Comparison of ENCODE assay signal across 8 cellular contexts in the genomic region with DNA sequence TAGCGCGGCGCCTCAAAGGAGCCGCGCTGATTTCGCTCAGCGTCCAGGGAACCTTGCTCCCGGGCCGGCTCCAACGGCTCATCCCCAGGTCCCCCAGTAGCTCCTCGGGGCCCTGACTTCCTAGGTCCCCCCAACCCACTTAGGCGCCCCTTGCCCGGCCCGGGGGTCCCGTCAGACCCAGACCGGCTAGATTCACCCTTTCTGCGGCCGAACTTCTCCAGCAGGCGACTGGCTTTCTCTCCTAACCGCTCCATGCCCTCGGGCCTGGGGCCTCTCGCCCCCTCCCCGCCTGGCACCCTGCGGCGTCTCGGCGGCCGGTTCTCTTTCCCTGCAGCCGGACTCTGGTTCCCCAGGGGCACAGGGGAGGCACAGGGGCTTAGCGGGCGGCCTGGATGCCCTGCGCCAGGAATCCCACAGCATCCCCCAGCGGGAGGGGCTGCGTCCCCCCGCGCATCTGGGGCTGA. TPM values are rescaled to one million over a fixed set of nuclear protein-coding genes. Genes with fewer than 3 reads are reported as not detected.
DNase-seq lines count a peak whose midpoint lies in the region; ATAC-seq and TF ChIP-seq lines count a peak whose summit lies in the region.

No MANE protein-coding gene starts in this region.

- peak overlapping the region; percentile 90 for H3K9ac ChIP-seq in HCT116 (ENCODE audit: low read length)

- peak; percentile 4 for ATAC-seq in HCT116
- no peak for ATAC-seq in WTC11

- no peaks in the 10 kb centered on the region; a peak in 1 of 4 replicates for H3K36me3 ChIP-seq in HCT116 (ENCODE audit: control insufficient read depth in 1 of 2, insufficient read depth in 2 of 2, low read length in 2 of 2)
- peaks cover 0 to 3% (median under 1%) of the 10 kb centered on the region in 6 donors for H3K36me3 ChIP-seq in spleen

- no TSS peak for BruUV-seq in HCT116 (replicated peaks; lab: Mats Ljungman, UMichigan)

- H3K27me3 ChIP-seq in HCT116 (ENCODE audit: insufficient read depth, low read length) (no peaks in the 10 kb centered on the region), spleen (replicated peaks in 1 of 7) (peaks cover 0 to 35% (median 23%) of the 10 kb centered on the region in 7 donors)

- peak overlapping the region; percentile 77 to 83 for H3K4me3 ChIP-seq in HCT116 (replicated peaks in 1 of 2; ENCODE audit: low read depth in 1 of 2, low read length in 2 of 2)
- H3K4me3 ChIP-seq in iPS-11a (ENCODE audit: low read depth, low read length), result peak overlapping the region; percentile 82
- peak overlapping the region; percentile 62 to 92 (median 72) for H3K4me3 ChIP-seq in spleen

- RAD21 ChIA-PET in HCT116 (lab: Charles Lee; ENCODE audit: low non-redundant PET in 1 of 2, low total read pairs in 2 of 2, uncharacterized antibody in 2 of 2, unreplicated experiment in 2 of 2), result interaction anchor here (0.7 to 1.3 kb wide), 5 partner anchors 51 to 216 kb away, joined by 3 read pairs; a partner anchor contains a TSS

- no peaks in the 10 kb centered on the region for H4K20me1 ChIP-seq in HCT116 (ENCODE audit: insufficient read depth)

- TF ChIP-seq RAD21 in HCT116 (IDR thresholded peaks at IDR 0.05; ENCODE audit: low read depth), result no peak

- peak overlapping the region; percentile 95 for H3K27ac ChIP-seq in HCT116 (ENCODE audit: low read depth, low read length)
- H3K27ac ChIP-seq in spleen, result peak overlapping the region; percentile 14 to 82 (median 70)

- no peak overlapping the region for H3K4me3 Mint-ChIP-seq in WTC11

- H3K9me3 ChIP-seq in HCT116 (ENCODE audit: control insufficient read depth in 1 of 2, insufficient read depth in 1 of 2, low read depth in 1 of 2, low read length in 2 of 2) (no peaks in the 10 kb centered on the region), spleen (no peaks in the 10 kb centered on the region)

- TF ChIP-seq CTCF in HCT116 (IDR thresholded peaks at IDR 0.05 in 2 of 3, conservative IDR thresholded peaks at IDR 0.05 in 1 of 3; ENCODE audit: borderline replicate concordance in 1 of 3, insufficient read depth in 1 of 3, low read depth in 2 of 3, low read length in 2 of 3) (no peak), WTC11 (IDR thresholded peaks at IDR 0.05) (no peak), spleen (IDR thresholded peaks at IDR 0.05 in 8 of 11, conservative IDR thresholded peaks at IDR 0.05 in 3 of 11) (no peak)

- no peaks in the 10 kb centered on the region; the same call in none of the 2 replicates for H3K27me3 Mint-ChIP-seq in WTC11 (ENCODE audit: low read depth)

- peaks cover 6% of the 10 kb centered on the region for H3K9me3 Mint-ChIP-seq in WTC11

- DNase-seq in HCT116 (ENCODE audit: low read depth, low spot score), result no peak
- peak; percentile 59 for DNase-seq in WTC11 (ENCODE audit: low spot score)
- no peak for DNase-seq in spleen
- no peak for DNase-seq in head of caudate nucleus
- DNase-seq in COR-L47 (lab: John Stamatoyannopoulos, UW), result no peak
- no peak for DNase-seq in NCI-H187 treated with DMSO at 0.1 percent for 48 hours (lab: John Stamatoyannopoulos, UW)
- DNase-seq in T1000 (lab: John Stamatoyannopoulos, UW), result no peak

- peaks cover 38% of the 10 kb centered on the region for H3K4me1 Mint-ChIP-seq in WTC11

- H2AFZ ChIP-seq in HCT116 (ENCODE audit: low read depth, low read length, poor library complexity, severe bottlenecking), result no peak overlapping the region

- CTCF ChIA-PET in HCT116 (lab: Charles Lee) (interaction anchor here (1.0 to 7.6 kb wide), 10 partner anchors 9 to 159 kb away, joined by 4 to 175 read pairs (median 6); a partner anchor contains a TSS), WTC11 (lab: Charles Lee) (interaction anchor here (0.5 to 3.7 kb wide), 18 partner anchors 10 to 160 kb away, joined by 3 to 50 read pairs (median 10); a partner anchor contains a TSS)

- H3K79me2 ChIP-seq in HCT116 (ENCODE audit: insufficient read depth, low read length), result peaks cover 49% of the 10 kb centered on the region

- peaks cover 19% of the 10 kb centered on the region for H3K36me3 Mint-ChIP-seq in WTC11

- 0 to 3% (median 0%) methylated on average over 29 to 36 of the region's 36 CpGs for WGBS in spleen, 5 donors

- H3K4me1 ChIP-seq in HCT116 (ENCODE audit: control insufficient read depth in 1 of 2, insufficient read depth in 2 of 2, low read length in 2 of 2) (peaks cover 33 to 44% of the 10 kb centered on the region in 2 experiments), spleen (peaks cover 13 to 75% (median 43%) of the 10 kb centered on the region in 6 donors)

- intact Hi-C loops in HCT116 (cut with micrococcal nuclease) (loop anchor here (2.0 to 10.0 kb wide), 5 partner anchors 51 to 597 kb away; a partner anchor contains a TSS), spleen (cut with DNase I; ENCODE audit: low total_unique reads) (no loop called here), head of caudate nucleus (cut with DNase I) (loop anchor here (10.0 kb wide), 1 partner anchor 47 kb away; no protein-coding TSS in a partner anchor)

- no peak for TF ChIP-seq POLR2A in HCT116 (IDR thresholded peaks at IDR 0.05; ENCODE audit: borderline replicate concordance, extremely low read depth, insufficient read depth, insufficient read length)
- no peak for TF ChIP-seq POLR2A in spleen (IDR thresholded peaks at IDR 0.05)

- no peaks in the 10 kb centered on the region for H3K9me2 ChIP-seq in HCT116 (ENCODE audit: insufficient read depth)

- peak overlapping the region; percentile 97 for H3K4me2 ChIP-seq in HCT116 (ENCODE audit: low read length)

- no peak overlapping the region for H3K27ac Mint-ChIP-seq in WTC11

- POLR2A ChIA-PET in HCT116 (lab: Charles Lee), result interaction anchor here (0.6 to 2.5 kb wide), 6 partner anchors 14 to 113 kb away, joined by 3 to 10 read pairs (median 3); a partner anchor contains a TSS
- POLR2A ChIA-PET in WTC11 (lab: Charles Lee), result interaction anchor here (0.6 to 2.6 kb wide), 12 partner anchors 9 to 100 kb away, joined by 3 to 23 read pairs (median 4); a partner anchor contains a TSS

TF ChIP-seq in HCT116, 20 proteins besides CTCF, POLR2A, EP300 and RAD21 (continues in another document):
- TF ChIP-seq CEBPB (IDR thresholded peaks at IDR 0.05; ENCODE audit: low read depth) (no peak), ZFX (IDR thresholded peaks at IDR 0.05) (peak; percentile 7; the same call in 1 of the 2 replicates), TCF7L2 (IDR thresholded peaks at IDR 0.05; ENCODE audit: borderline replicate concordance, extremely low read depth, insufficient read depth, insufficient read length) (no peak), SIN3A (IDR thresholded peaks at IDR 0.05; ENCODE audit: low read depth) (no peak)

TF ChIP-seq in WTC11, 78 proteins besides CTCF, POLR2A, EP300 and RAD21 (continues in another document):
- TF ChIP-seq ZNF263 (CRISPR knock-in tag; IDR thresholded peaks at IDR 0.05; ENCODE audit: low read depth), result no peak
- no peak for TF ChIP-seq NFE2L1 (CRISPR knock-in tag; IDR thresholded peaks at IDR 0.05)
- TF ChIP-seq MYBL2 (CRISPR knock-in tag; IDR thresholded peaks at IDR 0.05), result no peak
- no peak for TF ChIP-seq HMGA2 (CRISPR knock-in tag; IDR thresholded peaks at IDR 0.05)
- TF ChIP-seq ELF4 (CRISPR knock-in tag; IDR thresholded peaks at IDR 0.05; ENCODE audit: low read depth), result no peak
- TF ChIP-seq, protein P1, sequence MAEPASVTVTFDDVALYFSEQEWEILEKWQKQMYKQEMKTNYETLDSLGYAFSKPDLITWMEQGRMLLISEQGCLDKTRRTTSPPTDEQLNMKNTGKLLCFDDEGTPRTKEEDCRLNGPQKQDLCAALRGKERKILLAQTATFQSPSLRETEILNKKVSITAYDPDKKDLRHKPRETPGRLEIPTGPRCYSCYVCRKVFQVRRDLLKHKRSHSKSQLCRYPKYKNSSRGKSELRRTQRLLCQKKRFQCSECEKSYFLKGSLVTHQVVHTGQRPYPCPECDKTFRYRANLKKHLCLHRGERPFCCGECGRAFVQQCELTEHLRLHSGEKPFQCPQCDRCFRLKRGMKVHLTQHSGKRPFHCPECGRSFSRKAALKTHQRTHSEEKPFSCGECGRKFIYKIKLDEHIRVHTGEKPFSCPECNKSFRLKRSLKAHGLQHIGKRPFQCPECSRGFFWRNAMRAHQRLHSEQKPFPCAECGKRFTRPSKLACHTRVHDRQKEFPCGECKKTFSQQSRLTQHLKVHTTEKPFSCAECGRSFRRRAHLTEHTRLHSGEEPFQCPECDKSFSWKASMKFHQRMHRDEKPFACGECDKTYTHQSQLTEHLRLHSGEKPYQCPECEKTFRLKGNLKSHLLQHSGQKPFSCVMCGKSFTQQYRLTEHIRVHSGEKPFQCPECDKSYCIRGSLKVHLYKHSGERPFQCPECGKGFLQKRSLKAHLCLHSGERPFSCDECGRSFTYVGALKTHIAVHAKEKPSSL (CRISPR knock-in tag; conservative IDR thresholded peaks at IDR 0.05), result no peak

RNA-seq across cellular contexts. Expression of a gene that starts 0.3 kb away (rescaled TPM):
- total RNA-seq in HCT116 (2021; ENCODE audit: unreplicated experiment), result 39.7 TPM
- 25.0 and 33.9 TPM in 2 replicates for polyA plus RNA-seq in HCT116 (2012)
- 28.8 to 35.8 TPM (median 33.8 TPM) in 3 replicates for total RNA-seq in WTC11 (2021)
- 10 to 100 TPM in 1 of 7 donors, 1 to 10 TPM in 6; 1.4 to 11.0 (median 5.3) TPM for total RNA-seq in spleen
- 1 to 10 TPM in 1 of 3 donors, under 1 TPM in 2; 0.63 to 2.1 (median 0.68) TPM for polyA plus RNA-seq in spleen

RNA-seq across cellular contexts. Expression of a gene that starts 25.2 kb away (rescaled TPM):
- total RNA-seq in HCT116 (2021; ENCODE audit: unreplicated experiment) (48.7 TPM), WTC11 (2021) (52.4 to 57.6 TPM (median 53.5 TPM) in 3 replicates), spleen (10 to 100 TPM; 37.7 to 83.5 (median 50.6) TPM)
- 45.1 and 57.4 TPM in 2 replicates for polyA plus RNA-seq in HCT116 (2012)
- 10 to 100 TPM; 21.1 to 44.3 (median 31.5) TPM for polyA plus RNA-seq in spleen

RNA-seq across cellular contexts. Expression of a gene that starts 27.9 kb away (rescaled TPM):
- total RNA-seq in HCT116 (2021; ENCODE audit: unreplicated experiment) (13.7 TPM), WTC11 (2021) (8.1 to 12.8 TPM (median 11.9 TPM) in 3 replicates), spleen (10 to 100 TPM in 6 of 7 donors, 1 to 10 TPM in 1; 7.3 to 27.0 (median 11.3) TPM)
- polyA plus RNA-seq in HCT116 (2012), result 15.6 and 16.8 TPM in 2 replicates
- polyA plus RNA-seq in spleen, result 1 to 10 TPM; 7.5 to 8.8 (median 8.0) TPM

RNA-seq across cellular contexts. Expression of a gene that starts 52.7 kb away (rescaled TPM):
- total RNA-seq in HCT116 (2021; ENCODE audit: unreplicated experiment) (212 TPM), WTC11 (2021) (200 to 224 TPM (median 203 TPM) in 3 replicates), spleen (10 to 100 TPM; 43.1 to 72.3 (median 55.1) TPM)
- polyA plus RNA-seq in HCT116 (2012), result 222 and 232 TPM in 2 replicates
- 10 to 100 TPM; 36.5 to 80.1 (median 60.9) TPM for polyA plus RNA-seq in spleen

RNA-seq across cellular contexts. Expression of a gene that starts 52.9 kb away (rescaled TPM):
- total RNA-seq in HCT116 (2021; ENCODE audit: unreplicated experiment) (186 TPM), WTC11 (2021) (119 to 124 TPM (median 123 TPM) in 3 replicates), spleen (10 to 100 TPM; 31.1 to 44.7 (median 40.6) TPM)
- polyA plus RNA-seq in HCT116 (2012), result 204 TPM in 2 replicates
- 10 to 100 TPM; 18.6 to 30.6 (median 24.9) TPM for polyA plus RNA-seq in spleen
